Comparison of ENCODE assay signal across 1 cellular context in genomic region chr1:33127001-33127823, GRCh38.
TF ChIP-seq lines count a peak whose summit lies in the region.

No MANE protein-coding gene starts in this region.

TF ChIP-seq in A549, 52 proteins besides CTCF, POLR2A, EP300 and RAD21 (continued from another document):
- TF ChIP-seq HES2 (IDR thresholded peaks at IDR 0.05) (no peak), KDM1A (IDR thresholded peaks at IDR 0.05; ENCODE audit: low read depth) (0 out of 2 replicates have a peak, but pooled peaks have one; percentile 10)
TF ChIP-seq in A549: peak in this region for 12.
